In the genomic region with DNA sequence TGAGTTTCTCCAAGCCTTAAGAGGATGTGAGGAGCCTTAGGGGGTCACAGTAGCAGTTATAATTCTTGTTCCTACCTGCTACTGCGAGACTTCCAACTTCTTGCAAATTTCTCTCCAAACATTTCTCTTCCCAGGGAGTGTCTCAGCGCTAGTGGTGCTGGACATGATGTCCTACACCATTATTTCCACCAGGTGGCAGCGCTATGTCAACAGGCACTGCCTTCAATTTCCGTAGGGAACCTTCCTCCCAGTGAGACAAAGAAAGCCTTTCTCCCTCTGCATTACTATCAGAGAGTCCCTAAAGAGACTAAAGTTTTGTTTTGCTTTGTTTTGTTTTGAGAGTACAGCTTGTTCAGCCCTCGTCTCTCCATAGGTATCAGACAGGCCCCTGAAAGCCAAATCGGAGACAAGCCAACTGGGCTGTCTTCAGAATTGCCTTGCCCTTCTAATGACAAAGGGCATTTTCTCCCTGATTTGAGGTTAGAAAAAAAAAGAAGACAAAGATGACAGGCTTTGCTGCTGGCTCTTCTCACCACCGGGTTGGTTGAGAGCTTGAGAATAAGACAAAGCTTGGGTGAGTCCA, we compare ENCODE assay signal across 1 cellular context.
TF ChIP-seq lines count a peak whose summit lies in the region.

No MANE protein-coding gene starts in this region.

TF ChIP-seq in SK-N-SH treated with all-trans-retinoic acid at 6 μM for 48 hours, 23 proteins besides CTCF, POLR2A, EP300 and RAD21 (continued from another document):
- TF ChIP-seq, protein P1, sequence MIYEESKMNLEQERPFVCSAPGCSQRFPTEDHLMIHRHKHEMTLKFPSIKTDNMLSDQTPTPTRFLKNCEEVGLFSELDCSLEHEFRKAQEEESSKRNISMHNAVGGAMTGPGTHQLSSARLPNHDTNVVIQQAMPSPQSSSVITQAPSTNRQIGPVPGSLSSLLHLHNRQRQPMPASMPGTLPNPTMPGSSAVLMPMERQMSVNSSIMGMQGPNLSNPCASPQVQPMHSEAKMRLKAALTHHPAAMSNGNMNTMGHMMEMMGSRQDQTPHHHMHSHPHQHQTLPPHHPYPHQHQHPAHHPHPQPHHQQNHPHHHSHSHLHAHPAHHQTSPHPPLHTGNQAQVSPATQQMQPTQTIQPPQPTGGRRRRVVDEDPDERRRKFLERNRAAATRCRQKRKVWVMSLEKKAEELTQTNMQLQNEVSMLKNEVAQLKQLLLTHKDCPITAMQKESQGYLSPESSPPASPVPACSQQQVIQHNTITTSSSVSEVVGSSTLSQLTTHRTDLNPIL (CRISPR knock-in tag; IDR thresholded peaks at IDR 0.05; ENCODE audit: low read depth): no peak
- TF ChIP-seq ZNF8 (CRISPR knock-in tag; IDR thresholded peaks at IDR 0.05) (no peak), GLIS3 (CRISPR knock-in tag; IDR thresholded peaks at IDR 0.05) (no peak)
